Comparison of ENCODE assay signal across 1 cellular context in genomic region chr10:124033887-124034218, GRCh38.
TF ChIP-seq lines count a peak whose summit lies in the region.

No MANE protein-coding gene starts in this region.

TF ChIP-seq in GM23338, 12 proteins besides CTCF, POLR2A, EP300 and RAD21 (continued from another document):
- TF ChIP-seq ZNF462 (CRISPR knock-in tag; IDR thresholded peaks at IDR 0.05) (no peak), REST (IDR thresholded peaks at IDR 0.05; ENCODE audit: unreplicated experiment) (no peak), STAT1 (IDR thresholded peaks at IDR 0.05; ENCODE audit: unreplicated experiment) (no peak), JUNB (IDR thresholded peaks at IDR 0.05; ENCODE audit: unreplicated experiment) (no peak), POLR2AphosphoS5 (IDR thresholded peaks at IDR 0.05; ENCODE audit: low read depth) (no peak), ZNF114 (CRISPR knock-in tag; IDR thresholded peaks at IDR 0.05) (no peak)
